In the genomic region with DNA sequence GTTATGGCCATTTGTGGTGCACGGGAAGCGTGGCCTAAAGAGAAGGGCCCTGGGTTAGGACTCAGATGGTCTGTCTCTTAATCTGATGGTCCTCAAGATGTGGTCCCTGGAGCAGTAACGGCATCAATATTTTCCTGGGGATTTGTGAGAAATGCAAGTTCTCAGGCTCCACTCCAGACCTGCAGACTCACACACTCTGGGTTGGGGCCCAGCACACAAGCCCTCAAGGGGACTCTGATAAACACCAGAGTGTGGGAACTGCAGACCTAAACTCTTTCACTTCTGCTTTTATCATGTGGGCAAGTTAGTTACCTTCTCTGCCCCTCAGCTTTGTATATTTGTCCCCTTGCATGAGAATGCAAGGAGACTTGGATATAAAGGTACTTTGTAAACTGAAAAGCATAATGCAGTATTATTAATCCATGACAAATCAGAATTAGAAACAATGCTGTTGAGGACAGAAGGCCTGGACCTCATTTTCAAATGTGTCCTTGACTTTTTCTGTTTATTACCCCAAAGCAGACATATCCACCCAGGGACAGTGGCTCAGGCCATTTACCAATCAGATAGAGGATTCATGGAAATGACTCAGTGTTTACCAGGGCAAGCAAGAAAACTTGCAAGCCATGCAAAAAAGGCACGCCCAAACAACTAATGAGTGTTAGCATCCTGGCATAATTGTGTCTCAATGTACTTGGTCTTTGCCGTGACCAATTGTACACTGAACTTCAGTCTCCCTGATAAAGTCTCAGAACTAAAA, we compare ENCODE assay signal across 9 cellular contexts.
DNase-seq lines count a peak whose midpoint lies in the region; ATAC-seq and TF ChIP-seq lines count a peak whose summit lies in the region.
"Had no signal": no experiment of that assay in that cellular context is flagged by ENCODE, and none has a peak within 500 bp of the region (broad histone marks: within the 10 kb centered on the region; RNA-seq: fewer than 3 reads in every experiment).

No MANE protein-coding gene starts in this region.

- no peaks in the 10 kb centered on the region for H3K4me1 ChIP-seq in stomach

- 80 to 88% (median 80%) methylated on average over 5 of the region's 5 CpGs for WGBS in stomach, 5 donors

- H3K36me3 ChIP-seq in stomach: no peaks in the 10 kb centered on the region

- no peak overlapping the region for H3K4me3 ChIP-seq in stomach

- TF ChIP-seq EP300 in stomach (IDR thresholded peaks at IDR 0.05): no peak

- H3K9me3 ChIP-seq in stomach: no peaks in the 10 kb centered on the region

- no peaks in the 10 kb centered on the region for H3K27me3 ChIP-seq in stomach

- no peak overlapping the region for H3K27ac ChIP-seq in stomach

- intact Hi-C loops in stomach (cut with DNase I; ENCODE audit: low total_unique reads): no loop called here

- TF ChIP-seq POLR2A in stomach (IDR thresholded peaks at IDR 0.05): no peak

- DNase-seq in mucosa of gallbladder (ENCODE audit: low spot score): peak; percentile 26
- DNase-seq in stomach: no peak
- DNase-seq in NCI-H1417 treated with DMSO at 0.1 percent for 48 hours (lab: John Stamatoyannopoulos, UW): no peak
- DNase-seq in activated T-cell treated with anti-CD3 and anti-CD28 coated beads, Interleukin-2, amount 50 U/mL, for 48 hours: no peak
- DNase-seq: effector memory CD8-positive, alpha-beta T cell; NCI-H345 had no signal

- ATAC-seq in GM19025 (IDR thresholded peaks at IDR 0.05; ENCODE audit: low read depth, unreplicated experiment): peak; percentile 99
- peak; percentile 95 for ATAC-seq in GM21825 (IDR thresholded peaks at IDR 0.05; ENCODE audit: unreplicated experiment)
- ATAC-seq in HG03439 (IDR thresholded peaks at IDR 0.05; ENCODE audit: unreplicated experiment): peak; percentile 97
- ATAC-seq: effector memory CD8-positive, alpha-beta T cell had no signal

- TF ChIP-seq CTCF in stomach (IDR thresholded peaks at IDR 0.05): no peak
